ENCODE assay signal across 22 cellular contexts in the genomic region with DNA sequence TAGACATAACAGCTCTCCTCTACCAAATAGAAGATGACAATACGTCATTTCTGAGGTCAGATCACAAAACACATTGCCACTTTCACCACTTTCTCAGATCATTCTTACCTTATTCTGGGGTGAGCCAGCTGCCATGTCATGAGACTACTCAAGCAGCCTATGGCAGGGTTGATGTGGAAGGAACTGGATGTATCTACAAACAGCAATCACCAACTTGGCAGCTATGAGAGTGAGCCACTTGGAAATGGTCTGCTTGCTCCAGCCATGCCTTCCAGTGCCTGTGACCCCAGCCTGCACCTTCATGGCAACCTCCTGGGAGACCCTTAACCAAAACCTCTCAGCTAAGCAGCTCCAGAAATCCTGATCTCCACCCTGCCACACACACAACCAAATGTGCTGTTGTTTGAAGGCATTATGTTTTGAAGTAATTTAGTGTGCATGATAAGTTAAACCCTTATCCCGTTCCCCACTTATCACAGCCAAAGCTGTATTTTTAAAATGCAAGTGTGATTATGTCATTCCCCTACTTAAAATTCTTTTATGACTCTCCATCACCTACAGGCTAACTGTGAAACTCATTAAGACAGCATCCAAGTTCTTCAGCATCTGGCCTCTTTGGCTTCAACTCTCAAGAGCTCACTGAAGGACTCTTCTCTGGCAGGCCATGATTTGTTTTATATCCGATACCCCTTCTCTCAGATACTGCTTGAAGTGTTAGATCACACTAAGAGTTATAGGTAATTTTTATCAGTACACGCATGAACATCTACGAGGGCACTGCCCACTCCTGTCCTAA.
DNase-seq lines count a peak whose midpoint lies in the region; ATAC-seq and TF ChIP-seq lines count a peak whose summit lies in the region.
"Had no signal": no experiment of that assay in that cellular context is flagged by ENCODE, and none has a peak within 500 bp of the region (broad histone marks: within the 10 kb centered on the region; RNA-seq: fewer than 3 reads in every experiment).

No MANE protein-coding gene starts in this region.

- no peak overlapping the region for H3K4me3 ChIP-seq in tibial nerve
- no peak overlapping the region for H3K4me3 ChIP-seq in gastroesophageal sphincter
- H3K4me3 ChIP-seq: A549, K562, MG63, Peyer's patch had no signal

- H3K4me3 Mint-ChIP-seq in nephron: peak overlapping the region; percentile 17 to 84 (median 77)
- H3K4me3 Mint-ChIP-seq: B cell, CD14-positive monocyte, HFFc6 had no signal

- WGBS in tibial nerve, 2 donors: 66 to 80% methylated on average over 5 of the region's 5 CpGs
- 75 to 80% methylated on average over 3 to 5 of the region's 5 CpGs for WGBS in gastroesophageal sphincter (ENCODE audit: low coverage in 1 of 2), 2 donors

- TF ChIP-seq EP300 in tibial nerve (IDR thresholded peaks at IDR 0.05) (no peak), gastroesophageal sphincter (IDR thresholded peaks at IDR 0.05) (no peak)

- H3K9me3 ChIP-seq in tibial nerve (no peaks in the 10 kb centered on the region), gastroesophageal sphincter (no peaks in the 10 kb centered on the region)
- H3K9me3 ChIP-seq: A549, MG63, Peyer's patch had no signal

- TF ChIP-seq CTCF in nephron (IDR thresholded peaks at IDR 0.05; ENCODE audit: unreplicated experiment in 3 of 3) (no peak), tibial nerve (IDR thresholded peaks at IDR 0.05) (no peak), gastroesophageal sphincter (IDR thresholded peaks at IDR 0.05) (no peak)

- H3K4me1 ChIP-seq in tibial nerve (peaks cover 0 to 12% (median 0%) of the 10 kb centered on the region in 4 donors), gastroesophageal sphincter (no peaks in the 10 kb centered on the region)
- H3K4me1 ChIP-seq: A549, Peyer's patch had no signal

- H3K36me3 Mint-ChIP-seq in nephron (ENCODE audit: low read depth): no peaks in the 10 kb centered on the region

- TF ChIP-seq POLR2A in tibial nerve (IDR thresholded peaks at IDR 0.05) (no peak), gastroesophageal sphincter (IDR thresholded peaks at IDR 0.05) (no peak)

- H3K27ac ChIP-seq in tibial nerve: no peak overlapping the region
- no peak overlapping the region for H3K27ac ChIP-seq in gastroesophageal sphincter
- H3K27ac ChIP-seq: A549, HL-60, Peyer's patch had no signal

- H3K36me3 ChIP-seq in tibial nerve: no peaks in the 10 kb centered on the region
- H3K36me3 ChIP-seq in gastroesophageal sphincter: no peaks in the 10 kb centered on the region
- H3K36me3 ChIP-seq: MG63, Peyer's patch had no signal

- DNase-seq in DMS79 treated with DMSO at 0.1 percent for 48 hours (lab: John Stamatoyannopoulos, UW) (peak; percentile 61), NCI-H524 treated with DMSO at 0.1 percent for 48 hours (lab: John Stamatoyannopoulos, UW) (peak; percentile 85), left ventricle myocardium superior (no peak), tibial nerve (ENCODE audit: low spot score in 2 of 2) (no peak), NCI-H2196 treated with DMSO at 0.1 percent for 48 hours (lab: John Stamatoyannopoulos, UW; ENCODE audit: unreplicated experiment) (no peak), kidney tubule cell (ENCODE audit: low spot score) (no peak)
- DNase-seq: H7, HFFc6, MG63, NCI-H1417 treated with DMSO at 0.1 percent for 48 hours, NCI-H187, NCI-H345, NCI-H526, Peyer's patch had no signal

- intact Hi-C loops in left ventricle myocardium superior (cut with micrococcal nuclease): no loop called here

- H3K27ac Mint-ChIP-seq in nephron: peak overlapping the region; percentile 15 to 94 (median 55)
- H3K27ac Mint-ChIP-seq: B cell, CD14-positive monocyte, HFFc6 had no signal

- no peaks in the 10 kb centered on the region for H3K9me3 Mint-ChIP-seq in nephron
- H3K9me3 Mint-ChIP-seq: CD14-positive monocyte, HFFc6 had no signal

- H3K27me3 ChIP-seq in tibial nerve (peaks cover 0 to 4% of the 10 kb centered on the region in 2 donors), gastroesophageal sphincter (peaks cover 44% of the 10 kb centered on the region)
- H3K27me3 ChIP-seq: Peyer's patch had no signal

- H3K4me1 Mint-ChIP-seq in nephron: peaks cover 64% of the 10 kb centered on the region
- H3K4me1 Mint-ChIP-seq: B cell had no signal

- ATAC-seq in left ventricle myocardium superior (peak; percentile 71), gastroesophageal sphincter (no peak)
- ATAC-seq: A549, HepG2, K562 had no signal

- peaks cover 42% of the 10 kb centered on the region for H3K27me3 Mint-ChIP-seq in nephron (ENCODE audit: low read depth)

Comparison
In these comparisons a context has a peak if more than half of its experiments do, and no peak if none do; other contexts are left out.
1. DNase-seq: peak in DMS79 treated with DMSO at 0.1 percent for 48 hours (single experiment) and NCI-H524 treated with DMSO at 0.1 percent for 48 hours (single experiment); none in left ventricle myocardium superior (single experiment), tibial nerve (0 of 2), NCI-H2196 treated with DMSO at 0.1 percent for 48 hours (single experiment) and kidney tubule cell (single experiment).